Comparison of ENCODE assay signal across 23 cellular contexts in genomic region chr18:26455639-26456038, GRCh38.
A peak's percentile ranks its signal among the peaks of the same experiment; 100 is the strongest.
DNase-seq lines count a peak whose midpoint lies in the region; ATAC-seq and TF ChIP-seq lines count a peak whose summit lies in the region.
"Had no signal": no experiment of that assay in that cellular context is flagged by ENCODE, and none has a peak within 500 bp of the region (broad histone marks: within the 10 kb centered on the region; RNA-seq: fewer than 3 reads in every experiment).

No MANE protein-coding gene starts in this region.

- H3K27me3 ChIP-seq in mammary epithelial cell (ENCODE audit: insufficient read depth, low read length) (no peaks in the 10 kb centered on the region), esophagus muscularis mucosa (no peaks in the 10 kb centered on the region)
- H3K27me3 ChIP-seq: BE2C, BLaER1 had no signal

- DNase-seq in MCF 10A (ENCODE audit: unreplicated experiment), result no peak
- DNase-seq in mammary epithelial cell, result no peak
- DNase-seq in caudate nucleus (lab: John Stamatoyannopoulos, UW), result no peak
- peak; percentile 39 for DNase-seq in esophagus muscularis mucosa (ENCODE audit: extremely low spot score)
- no peak for DNase-seq in hypothalamus (lab: John Stamatoyannopoulos, UW)
- DNase-seq: ACHN; BE2C; C1 segment of cervical spinal cord; CD4-positive, alpha-beta memory T cell; CD4-positive, CD25-positive, alpha-beta regulatory T cell; CD8-positive, alpha-beta memory T cell; COR-L47; DMS 273 treated with DMSO at 0.1 percent for 48 hours; DMS153; DMS79; DND-41; EL; GDM1 had no signal

- no peak for TF ChIP-seq POLR2A in esophagus muscularis mucosa (IDR thresholded peaks at IDR 0.05; ENCODE audit: low read depth)

- H3K4me1 ChIP-seq in mammary epithelial cell (ENCODE audit: insufficient read depth, low read length) (peaks cover 25% of the 10 kb centered on the region), esophagus muscularis mucosa (peaks cover 0 to 7% (median 0%) of the 10 kb centered on the region in 4 donors)
- H3K4me1 ChIP-seq: BE2C had no signal

- H3K9ac ChIP-seq in mammary epithelial cell (ENCODE audit: insufficient read depth, low read length), result no peak overlapping the region
- H3K9ac ChIP-seq: BLaER1 had no signal

- H3K27me3 Mint-ChIP-seq in MCF 10A (ENCODE audit: insufficient read depth, unreplicated experiment), result no peaks in the 10 kb centered on the region

- peaks cover 20% of the 10 kb centered on the region for H3K4me1 Mint-ChIP-seq in MCF 10A (ENCODE audit: insufficient read depth, unreplicated experiment)
- H3K4me1 Mint-ChIP-seq: CD4-positive, alpha-beta memory T cell; CD8-positive, alpha-beta memory T cell had no signal

- no peak overlapping the region for H3K4me3 ChIP-seq in mammary epithelial cell (replicated peaks in 1 of 3; ENCODE audit: insufficient read depth in 1 of 3, low read depth in 2 of 3, low read length in 3 of 3)
- H3K4me3 ChIP-seq in esophagus muscularis mucosa, result no peak overlapping the region
- H3K4me3 ChIP-seq: BLaER1, GM12878 had no signal

- intact Hi-C loops in MCF 10A (cut with micrococcal nuclease) (loop anchor here (5.0 kb wide), 1 partner anchor 92 kb away; the partner anchor contains the start of gene KCTD1), mammary epithelial cell (cut with micrococcal nuclease) (loop anchor here (1.0 kb wide), 1 partner anchor 48 kb away; no protein-coding TSS in a partner anchor), esophagus muscularis mucosa (cut with DNase I) (no loop called here)

- no peaks in the 10 kb centered on the region for H3K9me3 Mint-ChIP-seq in MCF 10A (ENCODE audit: unreplicated experiment)
- H3K9me3 Mint-ChIP-seq: CD14-positive monocyte; CD4-positive, alpha-beta memory T cell; CD8-positive, alpha-beta memory T cell had no signal

- H3K9me3 ChIP-seq in mammary epithelial cell (replicated peaks; ENCODE audit: insufficient read depth, low read length) (no peaks in the 10 kb centered on the region), esophagus muscularis mucosa (no peaks in the 10 kb centered on the region)
- H3K9me3 ChIP-seq: BE2C, BLaER1 had no signal

- H2AFZ ChIP-seq in mammary epithelial cell (ENCODE audit: low read depth, low read length), result no peak overlapping the region

- TF ChIP-seq CTCF in MCF 10A (IDR thresholded peaks at IDR 0.05; ENCODE audit: unreplicated experiment) (no peak), mammary epithelial cell (conservative IDR thresholded peaks at IDR 0.05 in 1 of 2, IDR thresholded peaks at IDR 0.05 in 1 of 2; ENCODE audit: extremely low read depth in 1 of 2, insufficient read depth in 1 of 2, low read depth in 1 of 2, low read length in 2 of 2) (no peak), esophagus muscularis mucosa (IDR thresholded peaks at IDR 0.05) (no peak)

- peak overlapping the region; percentile 31 for H3K27ac Mint-ChIP-seq in MCF 10A (ENCODE audit: low read depth, unreplicated experiment)
- H3K27ac Mint-ChIP-seq: CD14-positive monocyte; CD4-positive, alpha-beta memory T cell; CD4-positive, CD25-positive, alpha-beta regulatory T cell; CD8-positive, alpha-beta memory T cell had no signal

- TF ChIP-seq EP300 in esophagus muscularis mucosa (IDR thresholded peaks at IDR 0.05), result no peak

- no peak overlapping the region for H3K4me3 Mint-ChIP-seq in MCF 10A (ENCODE audit: unreplicated experiment)
- H3K4me3 Mint-ChIP-seq: CD14-positive monocyte; CD4-positive, alpha-beta memory T cell; CD4-positive, CD25-positive, alpha-beta regulatory T cell; CD8-positive, alpha-beta memory T cell had no signal

- no peak overlapping the region for H3K4me2 ChIP-seq in mammary epithelial cell (ENCODE audit: insufficient read depth, low read depth, low read length)
- H3K4me2 ChIP-seq: BLaER1 had no signal

- ATAC-seq in HG03097 (IDR thresholded peaks at IDR 0.05; ENCODE audit: low FRiP score, unreplicated experiment), result no peak
- ATAC-seq: GM12878 had no signal

- no peaks in the 10 kb centered on the region for H3K79me2 ChIP-seq in mammary epithelial cell (ENCODE audit: insufficient read depth, low read length)

- WGBS in mammary epithelial cell (ENCODE audit: low coverage, missing lambda C conversion rate), result 92% methylated on average over 15 of the region's 15 CpGs
- 95% methylated on average over 15 of the region's 15 CpGs for WGBS in esophagus muscularis mucosa

- POLR2A ChIA-PET in MCF 10A (lab: Yijun Ruan, JAX), result interaction anchor here (0.6 to 1.0 kb wide), 4 partner anchors 14 to 94 kb away, joined by 3 to 5 read pairs (median 4); no protein-coding TSS in a partner anchor

- H3K27ac ChIP-seq in mammary epithelial cell (ENCODE audit: insufficient read depth, low read depth, low read length) (no peak overlapping the region), caudate nucleus (ENCODE audit: low read depth, low read length) (peak overlapping the region; percentile 2), esophagus muscularis mucosa (replicated peaks in 1 of 4) (no peak overlapping the region)
- H3K27ac ChIP-seq: 22Rv1, BLaER1 had no signal

- in situ Hi-C loops in mammary epithelial cell (cut with MboI; ENCODE audit: low sequenced_read_pairs in 2 of 2), result no loop called here

- no peaks in the 10 kb centered on the region for H4K20me1 ChIP-seq in mammary epithelial cell (ENCODE audit: insufficient read depth, low read length)
- H4K20me1 ChIP-seq: BLaER1 had no signal

- no TSS peak for BruUV-seq in MCF 10A (replicated peaks; lab: Mats Ljungman, UMichigan)
- no TSS peak for BruUV-seq in mammary epithelial cell (replicated peaks; lab: Mats Ljungman, UMichigan)

- dilution Hi-C loops in mammary epithelial cell (cut with HindIII; ENCODE audit: low sequenced_read_pairs), result no loop called here

- CTCF ChIA-PET in MCF 10A (lab: Yijun Ruan, JAX) (interaction anchor here (1.0 kb wide), 3 partner anchors 15 to 190 kb away, joined by 3 to 6 read pairs (median 3); no protein-coding TSS in a partner anchor), mammary epithelial cell (lab: Charles Lee; ENCODE audit: low non-redundant PET) (interaction anchor here (0.6 kb wide), 1 partner anchor 31 kb away, joined by 3 read pairs; no protein-coding TSS in a partner anchor)

- peaks cover 12% of the 10 kb centered on the region for H3K36me3 ChIP-seq in mammary epithelial cell (ENCODE audit: insufficient read depth, low read length)
- H3K36me3 ChIP-seq in esophagus muscularis mucosa, result peaks cover 0 to 39% (median 20%) of the 10 kb centered on the region in 4 donors
- H3K36me3 ChIP-seq: BE2C had no signal

- peaks cover 67% of the 10 kb centered on the region for H3K36me3 Mint-ChIP-seq in MCF 10A (ENCODE audit: insufficient read depth, unreplicated experiment)
- H3K36me3 Mint-ChIP-seq: CD14-positive monocyte; CD4-positive, CD25-positive, alpha-beta regulatory T cell had no signal
